8 cellular contexts compared by ENCODE assay signal in genomic region chr1:3491291-3492246, GRCh38. TPM values are rescaled to one million over a fixed set of nuclear protein-coding genes. Genes with fewer than 3 reads are reported as not detected.
DNase-seq lines count a peak whose midpoint lies in the region; ATAC-seq and TF ChIP-seq lines count a peak whose summit lies in the region.

No MANE protein-coding gene starts in this region.

- DNase-seq in GM06990 (ENCODE audit: extremely low read depth, insufficient read length) (peak; percentile 76), OCI-LY7 (ENCODE audit: low spot score) (peak; percentile 73), activated T-cell treated with anti-CD3 and anti-CD28 coated beads for 48 hours (ENCODE audit: low read depth) (peak; percentile 85), esophagus squamous epithelium (lab: John Stamatoyannopoulos, UW) (no peak)
- DNase-seq in natural killer cell treated with Interleukin-12 subunit alpha and Interleukin-12 subunit beta and Interleukin-15 and Interleukin-18, amount 100 ng/mL, for 72 hours (ENCODE audit: low spot score) = peak; percentile 82
- peak; percentile 76 for DNase-seq in stimulated activated naive B cell treated with anti-CD40 and anti-IgM and Interleukin-4, amounts not matched to agents 10 μg/mL and 1 μg/mL and 100 μg/mL, for 72 hours

- H3K36me3 ChIP-seq in GM06990 (ENCODE audit: control insufficient read depth, insufficient read depth, low read length) (no peaks in the 10 kb centered on the region), OCI-LY7 (ENCODE audit: insufficient read depth, low read length) (no peaks in the 10 kb centered on the region), esophagus squamous epithelium (peaks cover 0 to 47% (median 0%) of the 10 kb centered on the region in 3 donors)

- H3K9me2 ChIP-seq in OCI-LY7 (ENCODE audit: insufficient read depth, low read length) = no peaks in the 10 kb centered on the region

- no TSS peak for BruUV-seq in OCI-LY7 (replicated peaks; lab: Mats Ljungman, UMichigan)

- no peaks in the 10 kb centered on the region for H3K9me3 ChIP-seq in OCI-LY7 (ENCODE audit: low read length)
- H3K9me3 ChIP-seq in esophagus squamous epithelium = peaks cover 0 to 11% (median 0%) of the 10 kb centered on the region in 3 donors

- H3K9me3 Mint-ChIP-seq in natural killer cell treated with Interleukin-12 subunit alpha and Interleukin-12 subunit beta and Interleukin-15 and Interleukin-18, amount 100 ng/mL, for 72 hours = no peaks in the 10 kb centered on the region
- peaks cover 11% of the 10 kb centered on the region in 2 donors for H3K9me3 Mint-ChIP-seq in stimulated activated naive B cell treated with anti-CD40 and anti-IgM and Interleukin-4, amounts not matched to agents 10 μg/mL and 1 μg/mL and 100 μg/mL, for 72 hours

- CTCF ChIA-PET in OCI-LY7 (lab: Charles Lee; ENCODE audit: unreplicated experiment) = interaction anchor here (0.8 kb wide), 1 partner anchor 10 kb away, joined by 3 read pairs; no protein-coding TSS in a partner anchor

- H3K27me3 Mint-ChIP-seq in natural killer cell treated with Interleukin-12 subunit alpha and Interleukin-12 subunit beta and Interleukin-15 and Interleukin-18, amount 100 ng/mL, for 72 hours = no peaks in the 10 kb centered on the region
- H3K27me3 Mint-ChIP-seq in stimulated activated naive B cell treated with anti-CD40 and anti-IgM and Interleukin-4, amounts not matched to agents 10 μg/mL and 1 μg/mL and 100 μg/mL, for 72 hours = no peaks in the 10 kb centered on the region

- no peaks in the 10 kb centered on the region for H3K79me2 ChIP-seq in OCI-LY7 (ENCODE audit: insufficient read depth, low read depth, low read length)

- H3K4me1 Mint-ChIP-seq in natural killer cell treated with Interleukin-12 subunit alpha and Interleukin-12 subunit beta and Interleukin-15 and Interleukin-18, amount 100 ng/mL, for 72 hours (ENCODE audit: low read depth in 2 of 2) = peaks cover 4 to 5% of the 10 kb centered on the region in 2 donors
- peaks cover 5 to 12% of the 10 kb centered on the region in 2 donors for H3K4me1 Mint-ChIP-seq in stimulated activated naive B cell treated with anti-CD40 and anti-IgM and Interleukin-4, amounts not matched to agents 10 μg/mL and 1 μg/mL and 100 μg/mL, for 72 hours

- H3K4me2 ChIP-seq in OCI-LY7 (ENCODE audit: low read length) = peak overlapping the region; percentile 56

- TF ChIP-seq CTCF in GM06990 (IDR thresholded peaks at IDR 0.05; ENCODE audit: insufficient read depth, low read length, poor library complexity, severe bottlenecking) (peak; percentile 99), OCI-LY7 (conservative IDR thresholded peaks at IDR 0.05; ENCODE audit: low read length) (peak; percentile 88), esophagus squamous epithelium (IDR thresholded peaks at IDR 0.05) (peak; percentile 97 to 100 (median 98))

- TF ChIP-seq POLR2A in esophagus squamous epithelium (IDR thresholded peaks at IDR 0.05) = no peak

- 0 to 9% methylated on average over 3 to 18 of the region's 41 CpGs for WGBS in esophagus squamous epithelium, 2 donors

- H2AFZ ChIP-seq in OCI-LY7 (ENCODE audit: low read length) = peak overlapping the region; percentile 5; the same call in 1 of the 2 replicates

- no peaks in the 10 kb centered on the region for H3K36me3 Mint-ChIP-seq in natural killer cell treated with Interleukin-12 subunit alpha and Interleukin-12 subunit beta and Interleukin-15 and Interleukin-18, amount 100 ng/mL, for 72 hours
- peaks cover 2 to 7% of the 10 kb centered on the region in 2 donors for H3K36me3 Mint-ChIP-seq in stimulated activated naive B cell treated with anti-CD40 and anti-IgM and Interleukin-4, amounts not matched to agents 10 μg/mL and 1 μg/mL and 100 μg/mL, for 72 hours

- POLR2A ChIA-PET in OCI-LY7 (lab: Charles Lee) = no interaction called here

- H3K27ac ChIP-seq in OCI-LY7 (ENCODE audit: low read depth, low read length, poor library complexity, severe bottlenecking) = no peak overlapping the region
- no peak overlapping the region for H3K27ac ChIP-seq in esophagus squamous epithelium

- no peak overlapping the region for H3K27ac Mint-ChIP-seq in natural killer cell treated with Interleukin-12 subunit alpha and Interleukin-12 subunit beta and Interleukin-15 and Interleukin-18, amount 100 ng/mL, for 72 hours
- H3K27ac Mint-ChIP-seq in stimulated activated naive B cell treated with anti-CD40 and anti-IgM and Interleukin-4, amounts not matched to agents 10 μg/mL and 1 μg/mL and 100 μg/mL, for 72 hours = peak overlapping the region; percentile 31

- no peak overlapping the region for H3K4me3 ChIP-seq in GM06990 (replicated peaks; ENCODE audit: low read depth, low read length)
- peak overlapping the region; percentile 15 for H3K4me3 ChIP-seq in OCI-LY7 (ENCODE audit: low read depth, low read length, poor library complexity, severe bottlenecking)
- H3K4me3 ChIP-seq in esophagus squamous epithelium = no peak overlapping the region

- H4K20me1 ChIP-seq in OCI-LY7 (ENCODE audit: insufficient read depth, low read length) = no peaks in the 10 kb centered on the region

- ATAC-seq in HG02973 (IDR thresholded peaks at IDR 0.05; ENCODE audit: unreplicated experiment) (peak; percentile 63), HG02678 (IDR thresholded peaks at IDR 0.05; ENCODE audit: unreplicated experiment) (no peak)
- ATAC-seq in natural killer cell treated with Interleukin-12 subunit alpha and Interleukin-12 subunit beta and Interleukin-15 and Interleukin-18, amount 100 ng/mL, for 72 hours = peak; percentile 77 to 87
- peak; percentile 94 to 95 for ATAC-seq in stimulated activated naive B cell treated with anti-CD40 and anti-IgM and Interleukin-4, amounts not matched to agents 10 μg/mL and 1 μg/mL and 100 μg/mL, for 72 hours (replicated peaks)

- H3K27me3 ChIP-seq in GM06990 (replicated peaks; ENCODE audit: control insufficient read depth, insufficient read depth, low read length) (no peaks in the 10 kb centered on the region; the same call in 1 of the 2 replicates), esophagus squamous epithelium (no peaks in the 10 kb centered on the region)

- H3K4me1 ChIP-seq in OCI-LY7 (ENCODE audit: insufficient read depth, low read length, poor library complexity, severe bottlenecking) (no peaks in the 10 kb centered on the region), esophagus squamous epithelium (peaks cover 7 to 25% (median 9%) of the 10 kb centered on the region in 3 donors)

- H3K4me3 Mint-ChIP-seq in natural killer cell treated with Interleukin-12 subunit alpha and Interleukin-12 subunit beta and Interleukin-15 and Interleukin-18, amount 100 ng/mL, for 72 hours = peak overlapping the region; percentile 59
- peak overlapping the region; percentile 75 to 77 for H3K4me3 Mint-ChIP-seq in stimulated activated naive B cell treated with anti-CD40 and anti-IgM and Interleukin-4, amounts not matched to agents 10 μg/mL and 1 μg/mL and 100 μg/mL, for 72 hours

- intact Hi-C loops in OCI-LY7 (cut with micrococcal nuclease; ENCODE audit: unreplicated experiment) (loop anchor here (1.0 to 10.0 kb wide), 3 partner anchors 73 to 233 kb away; no protein-coding TSS in a partner anchor), esophagus squamous epithelium (cut with DNase I) (loop anchor here (5.0 to 10.0 kb wide), 2 partner anchors 126 to 233 kb away; no protein-coding TSS in a partner anchor)

RNA-seq across cellular contexts. Expression of gene ARHGEF16, which starts 37.1 kb away (rescaled TPM):
- not detected in 2 replicates for total RNA-seq in OCI-LY7 (2014; rRNA removed; shearing (Covaris generic))
- total RNA-seq in OCI-LY7 (2022) (not detected in 2 replicates), esophagus squamous epithelium (10 to 100 TPM in 3 of 4 donors, 1 to 10 TPM in 1; 8.4 to 24.6 (median 22.4) TPM)
- total RNA-seq in natural killer cell treated with Interleukin-12 subunit alpha and Interleukin-12 subunit beta and Interleukin-15 and Interleukin-18, amount 100 ng/mL, for 72 hours = not detected

Comparison
In these comparisons a context has a peak if more than half of its experiments do, and no peak if none do; other contexts are left out.
1. RNA of gene ARHGEF16, which starts 37.1 kb away (total RNA-seq): 8.4 to 24.6 TPM in esophagus squamous epithelium; not detected in natural killer cell treated with Interleukin-12 subunit alpha and Interleukin-12 subunit beta and Interleukin-15 and Interleukin-18, amount 100 ng/mL, for 72 hours and not detected in OCI-LY7; every median in the first group is over 4 times any median in the second.
2. Peak in every context shown above with its lines, with median percentiles within 50 percentile points of each other: CTCF ChIP-seq.